Comparison of ENCODE assay signal across 8 cellular contexts in the genomic region with DNA sequence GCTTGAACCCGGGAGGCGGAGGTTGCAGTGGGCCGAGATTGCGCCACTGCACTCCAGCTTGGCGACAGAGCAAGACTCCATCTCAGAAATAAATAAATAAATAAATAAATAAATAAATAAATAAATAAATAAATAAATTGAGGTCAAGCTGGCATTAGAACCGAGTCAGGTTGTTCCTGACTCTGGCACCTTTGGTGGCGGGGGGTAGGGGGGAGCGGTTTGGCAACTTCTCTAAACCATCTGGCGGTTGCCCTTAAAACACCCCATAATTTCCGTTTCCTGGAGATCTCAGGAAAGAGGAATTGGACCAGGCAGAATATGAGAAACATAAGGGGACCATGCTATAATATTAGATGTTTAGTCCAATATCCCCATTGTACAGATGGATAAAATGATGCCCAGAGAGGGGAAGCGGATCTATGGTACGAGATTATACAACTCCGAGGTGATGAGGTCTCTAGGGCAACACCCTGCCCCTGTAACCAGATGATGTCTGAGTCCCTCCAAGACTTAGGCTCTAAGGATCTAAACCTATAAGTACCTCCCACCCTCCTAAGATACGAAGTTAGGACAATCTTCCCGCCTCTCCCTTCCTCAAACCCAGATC. TPM values are rescaled to one million over a fixed set of nuclear protein-coding genes. Genes with fewer than 3 reads are reported as not detected.
DNase-seq lines count a peak whose midpoint lies in the region; ATAC-seq and TF ChIP-seq lines count a peak whose summit lies in the region.

No MANE protein-coding gene starts in this region.

- no peak for TF ChIP-seq CTCF in nephron (IDR thresholded peaks at IDR 0.05; ENCODE audit: unreplicated experiment in 3 of 3)

- peaks cover 55% of the 10 kb centered on the region for H3K4me1 Mint-ChIP-seq in dendritic cell treated with granulocyte-macrophage colony-stimulating factor and Interleukin-4, amounts not matched to agents 40 ng/mL and 50 ng/mL, for 4 days (ENCODE audit: low read depth)
- H3K4me1 Mint-ChIP-seq in nephron: peaks cover 43% of the 10 kb centered on the region

- in situ Hi-C loops in G401 (cut with HindIII; ENCODE audit: low sequenced_read_pairs): no loop called here

- H3K27me3 Mint-ChIP-seq in dendritic cell treated with granulocyte-macrophage colony-stimulating factor and Interleukin-4, amounts not matched to agents 40 ng/mL and 50 ng/mL, for 4 days: no peaks in the 10 kb centered on the region
- no peaks in the 10 kb centered on the region for H3K27me3 Mint-ChIP-seq in nephron (ENCODE audit: low read depth)

- peak overlapping the region; percentile 92 for H3K27ac Mint-ChIP-seq in dendritic cell treated with granulocyte-macrophage colony-stimulating factor and Interleukin-4, amounts not matched to agents 40 ng/mL and 50 ng/mL, for 4 days
- peak overlapping the region in 1 of 3 experiments; percentile 53 for H3K27ac Mint-ChIP-seq in nephron

- peaks cover 31% of the 10 kb centered on the region for H3K36me3 Mint-ChIP-seq in dendritic cell treated with granulocyte-macrophage colony-stimulating factor and Interleukin-4, amounts not matched to agents 40 ng/mL and 50 ng/mL, for 4 days (ENCODE audit: low read depth)
- H3K36me3 Mint-ChIP-seq in nephron (ENCODE audit: low read depth): peaks cover 2% of the 10 kb centered on the region

- intact Hi-C loops in dendritic cell treated with granulocyte-macrophage colony-stimulating factor and Interleukin-4, amounts not matched to agents 40 ng/mL and 50 ng/mL, for 4 days (cut with micrococcal nuclease): loop anchor here (5.0 kb wide), 2 partner anchors 196 to 631 kb away; no protein-coding TSS in a partner anchor

- no peaks in the 10 kb centered on the region for H3K9me3 Mint-ChIP-seq in dendritic cell treated with granulocyte-macrophage colony-stimulating factor and Interleukin-4, amounts not matched to agents 40 ng/mL and 50 ng/mL, for 4 days
- no peaks in the 10 kb centered on the region for H3K9me3 Mint-ChIP-seq in nephron

- DNase-seq in G401 (ENCODE audit: low spot score) (peak; percentile 15), NCI-H69 (lab: John Stamatoyannopoulos, UW) (peak; percentile 49), epidermal melanocyte (ENCODE audit: insufficient read length, low spot score) (no peak)
- DNase-seq in activated effector memory CD4-positive, alpha-beta T cell treated with anti-CD3 and anti-CD28 coated beads, Interleukin-2, amount 50 U/mL, for 16 hours: no peak

- H3K4me3 Mint-ChIP-seq in dendritic cell treated with granulocyte-macrophage colony-stimulating factor and Interleukin-4, amounts not matched to agents 40 ng/mL and 50 ng/mL, for 4 days: peak overlapping the region; percentile 82
- peak overlapping the region; percentile 90 to 95 (median 95) for H3K4me3 Mint-ChIP-seq in nephron

- ATAC-seq in HG02981 (IDR thresholded peaks at IDR 0.05; ENCODE audit: unreplicated experiment): no peak
- ATAC-seq in GM19455 (IDR thresholded peaks at IDR 0.05; ENCODE audit: unreplicated experiment): no peak

RNA-seq across cellular contexts. Expression of a gene that starts 0.8 kb away (rescaled TPM):
- total RNA-seq in G401 (2014; rRNA removed; shearing (Covaris generic)): 35.5 and 56.5 TPM in 2 replicates

Comparison
In these comparisons a context has a peak if more than half of its experiments do, and no peak if none do; other contexts are left out.
1. DNase-seq: peak in G401 (single experiment) and NCI-H69 (single experiment); none in activated effector memory CD4-positive, alpha-beta T cell treated with anti-CD3 and anti-CD28 coated beads, Interleukin-2, amount 50 U/mL, for 16 hours (single experiment) and epidermal melanocyte (single experiment).